11 cellular contexts compared by ENCODE assay signal in genomic region chr4:87662871-87663270, GRCh38. TPM values are rescaled to one million over a fixed set of nuclear protein-coding genes. Genes with fewer than 3 reads are reported as not detected.
"Had no signal": no experiment of that assay in that cellular context is flagged by ENCODE, and none has a peak within 500 bp of the region (broad histone marks: within the 10 kb centered on the region; RNA-seq: fewer than 3 reads in every experiment).

No MANE protein-coding gene starts in this region.

- FAIRE-seq: HepG2 had no signal

- H3K9me3 ChIP-seq: HAP-1 had no signal

- H2AFZ ChIP-seq: GM23248 had no signal

- DNase-seq: GM23248, GOT3, H7, HFFc6 had no signal

- H3K36me3 ChIP-seq: HAP-1 had no signal

- H3K9ac ChIP-seq: GM23248 had no signal

- ATAC-seq: HCT116, HepG2 had no signal

- H3K4me3 ChIP-seq: GM23248, HAP-1 had no signal

- H3K27ac ChIP-seq: GM23248, HL-60 had no signal

- H3K4me1 ChIP-seq: HAP-1 had no signal

RNA-seq across cellular contexts. Expression of gene DMP1, which starts 12.8 kb away (rescaled TPM):
- total RNA-seq: GM23248, H4, H7, HepG2, HFFc6, HT1080 had no signal
- polyA plus RNA-seq: GM23248, HepG2, IgD-negative memory B cell had no signal

RNA-seq across cellular contexts. Expression of gene DSPP, which starts 54.5 kb away (rescaled TPM):
- total RNA-seq: GM23248, H4, H7, HepG2, HFFc6, HT1080 had no signal
- polyA plus RNA-seq: GM23248, HepG2, IgD-negative memory B cell had no signal
